ENCODE assay signal across 22 cellular contexts in the genomic region with DNA sequence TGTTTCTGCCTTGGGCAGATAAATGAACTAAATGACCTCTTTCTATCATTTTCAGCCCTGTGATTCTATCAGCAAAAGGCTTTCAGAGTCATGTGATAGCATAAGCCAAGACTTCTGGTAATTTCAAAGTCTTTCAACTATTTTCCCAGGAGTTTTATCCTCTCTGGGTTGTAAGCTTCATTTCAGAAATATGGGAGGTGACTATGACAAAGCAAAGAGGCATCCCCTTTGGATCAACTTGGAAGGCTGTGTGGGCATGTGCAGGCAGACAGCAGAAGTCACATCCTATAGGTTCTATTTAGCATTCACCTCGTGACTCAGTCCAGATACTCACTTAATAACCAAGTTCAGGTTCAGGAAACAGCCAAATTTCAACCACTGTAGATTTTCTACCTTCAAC.
DNase-seq lines count a peak whose midpoint lies in the region; ATAC-seq and TF ChIP-seq lines count a peak whose summit lies in the region.
"Had no signal": no experiment of that assay in that cellular context is flagged by ENCODE, and none has a peak within 500 bp of the region (broad histone marks: within the 10 kb centered on the region; RNA-seq: fewer than 3 reads in every experiment).

No MANE protein-coding gene starts in this region.

- DNase-seq in MCF 10A (ENCODE audit: unreplicated experiment) (peak; percentile 69), breast epithelium (ENCODE audit: low spot score in 2 of 2) (no peak), adipocyte (ENCODE audit: low read depth) (peak; percentile 31), fibroblast of villous mesenchyme (ENCODE audit: low read depth) (peak; percentile 54), GDM1 (lab: John Stamatoyannopoulos, UW) (no peak), endothelial cell (ENCODE audit: low spot score) (no peak), testis (no peak)
- DNase-seq: activated B cell treated with CpG ODN at 0.5 μM for 24 hours; activated CD8-positive, alpha-beta memory T cell treated with anti-CD3 and anti-CD28 coated beads, Interleukin-2, amount 50 U/mL, for 4 hours; activated naive CD4-positive, alpha-beta T cell treated with anti-CD3 and anti-CD28 coated beads for 36 hours; central memory CD4-positive, alpha-beta T cell; H7; left ventricle myocardium superior; NCI-H524 treated with DMSO at 0.1 percent for 48 hours; nephron progenitor cell; retina; stimulated activated CD4-positive, alpha-beta T cell treated with anti-CD3 and anti-CD28 coated beads, Interleukin-2, amount 100 ng/mL, for 24 hours; stimulated activated CD8-positive, alpha-beta memory T cell treated with anti-CD3 and anti-CD28 coated beads, Interleukin-4, amount 100 ng/mL, for 48 hours; T-helper 1 cell; tibial artery had no signal

- CTCF ChIA-PET in MCF 10A (lab: Yijun Ruan, JAX), result no interaction called here

- H3K36me3 Mint-ChIP-seq in MCF 10A (ENCODE audit: insufficient read depth, unreplicated experiment) (no peaks in the 10 kb centered on the region), endothelial cell (ENCODE audit: low read depth, unreplicated experiment) (no peaks in the 10 kb centered on the region)

- no peaks in the 10 kb centered on the region for H3K9me3 ChIP-seq in breast epithelium
- no peaks in the 10 kb centered on the region for H3K9me3 ChIP-seq in adipocyte (ENCODE audit: control insufficient read depth, low read length)
- no peaks in the 10 kb centered on the region for H3K9me3 ChIP-seq in testis
- H3K9me3 ChIP-seq: tibial artery had no signal

- POLR2A ChIA-PET in MCF 10A (lab: Yijun Ruan, JAX), result interaction anchor here (0.7 kb wide), 1 partner anchor 36 kb away, joined by 4 read pairs; no protein-coding TSS in a partner anchor

- no peaks in the 10 kb centered on the region for H3K36me3 ChIP-seq in breast epithelium
- no peaks in the 10 kb centered on the region for H3K36me3 ChIP-seq in adipocyte (ENCODE audit: control insufficient read depth, insufficient read depth, low read length, severe bottlenecking)
- H3K36me3 ChIP-seq in testis (ENCODE audit: low read depth, missing control alignments), result no peaks in the 10 kb centered on the region
- H3K36me3 ChIP-seq: tibial artery had no signal

- H3K27me3 Mint-ChIP-seq in MCF 10A (ENCODE audit: insufficient read depth, unreplicated experiment), result no peaks in the 10 kb centered on the region
- no peaks in the 10 kb centered on the region for H3K27me3 Mint-ChIP-seq in endothelial cell (ENCODE audit: unreplicated experiment)
- H3K27me3 Mint-ChIP-seq: activated B cell treated with CpG ODN at 0.5 μM for 24 hours had no signal

- no peak overlapping the region for H3K27ac ChIP-seq in breast epithelium
- no peak overlapping the region for H3K27ac ChIP-seq in testis
- H3K27ac ChIP-seq: 22Rv1, tibial artery had no signal

- H3K27ac Mint-ChIP-seq in MCF 10A (ENCODE audit: low read depth, unreplicated experiment) (no peak overlapping the region), endothelial cell (ENCODE audit: unreplicated experiment) (no peak overlapping the region)
- H3K27ac Mint-ChIP-seq: activated B cell treated with CpG ODN at 0.5 μM for 24 hours; activated naive CD4-positive, alpha-beta T cell treated with anti-CD3 and anti-CD28 coated beads for 36 hours; nephron progenitor cell had no signal

- ATAC-seq in GM21619 (IDR thresholded peaks at IDR 0.05; ENCODE audit: unreplicated experiment), result no peak
- ATAC-seq: left ventricle myocardium superior had no signal

- no peaks in the 10 kb centered on the region for H3K27me3 ChIP-seq in breast epithelium
- H3K27me3 ChIP-seq in adipocyte (replicated peaks; ENCODE audit: control insufficient read depth, insufficient read depth, low read length), result no peaks in the 10 kb centered on the region
- H3K27me3 ChIP-seq in testis, result no peaks in the 10 kb centered on the region
- H3K27me3 ChIP-seq: tibial artery had no signal

- intact Hi-C loops in MCF 10A (cut with micrococcal nuclease), result no loop called here
- intact Hi-C loops in breast epithelium (cut with DNase I; ENCODE audit: low total_unique reads), result no loop called here
- intact Hi-C loops in testis (cut with DNase I; ENCODE audit: low total_unique reads), result no loop called here

- no peak overlapping the region for H3K4me3 ChIP-seq in breast epithelium
- H3K4me3 ChIP-seq in adipocyte (ENCODE audit: low read length), result no peak overlapping the region
- no peak overlapping the region for H3K4me3 ChIP-seq in fibroblast of villous mesenchyme (ENCODE audit: low read depth, low read length)
- no peak overlapping the region for H3K4me3 ChIP-seq in testis
- H3K4me3 ChIP-seq: tibial artery had no signal

- no TSS peak for BruUV-seq in MCF 10A (replicated peaks; lab: Mats Ljungman, UMichigan)

- H3K9ac ChIP-seq in adipocyte (ENCODE audit: low read length), result no peak overlapping the region

- H3K9me3 Mint-ChIP-seq in MCF 10A (ENCODE audit: unreplicated experiment) (no peaks in the 10 kb centered on the region), endothelial cell (ENCODE audit: unreplicated experiment) (no peaks in the 10 kb centered on the region)
- H3K9me3 Mint-ChIP-seq: activated B cell treated with CpG ODN at 0.5 μM for 24 hours; activated naive CD4-positive, alpha-beta T cell treated with anti-CD3 and anti-CD28 coated beads for 36 hours; nephron progenitor cell had no signal

- 80 to 83% methylated on average over 1 of the region's 1 CpG for WGBS in testis, 2 donors

- H3K4me1 ChIP-seq in breast epithelium, result no peaks in the 10 kb centered on the region
- peaks cover 53% of the 10 kb centered on the region for H3K4me1 ChIP-seq in adipocyte (ENCODE audit: control insufficient read depth, insufficient read depth, low read length)
- H3K4me1 ChIP-seq in testis, result peaks cover 3% of the 10 kb centered on the region

- H3K4me3 Mint-ChIP-seq in MCF 10A (ENCODE audit: unreplicated experiment) (no peak overlapping the region), endothelial cell (ENCODE audit: unreplicated experiment) (no peak overlapping the region)
- H3K4me3 Mint-ChIP-seq: activated B cell treated with CpG ODN at 0.5 μM for 24 hours; activated naive CD4-positive, alpha-beta T cell treated with anti-CD3 and anti-CD28 coated beads for 36 hours; nephron progenitor cell had no signal

- TF ChIP-seq POLR2A in breast epithelium (IDR thresholded peaks at IDR 0.05) (no peak), testis (IDR thresholded peaks at IDR 0.05) (no peak)

- H3K4me1 Mint-ChIP-seq in MCF 10A (ENCODE audit: insufficient read depth, unreplicated experiment) (peaks cover 28% of the 10 kb centered on the region), endothelial cell (ENCODE audit: unreplicated experiment) (no peaks in the 10 kb centered on the region)
- H3K4me1 Mint-ChIP-seq: activated B cell treated with CpG ODN at 0.5 μM for 24 hours, nephron progenitor cell had no signal

- TF ChIP-seq CTCF in MCF 10A (IDR thresholded peaks at IDR 0.05; ENCODE audit: unreplicated experiment) (no peak), breast epithelium (IDR thresholded peaks at IDR 0.05) (no peak), fibroblast of villous mesenchyme (IDR thresholded peaks at IDR 0.05; ENCODE audit: insufficient read depth, low read depth, low read length) (no peak), endothelial cell (IDR thresholded peaks at IDR 0.05; ENCODE audit: unreplicated experiment) (no peak), testis (IDR thresholded peaks at IDR 0.05) (no peak)

Comparison
In these comparisons a context has a peak if more than half of its experiments do, and no peak if none do; other contexts are left out.
1. DNase-seq: peak in MCF 10A (single experiment), adipocyte (single experiment) and fibroblast of villous mesenchyme (single experiment); none in breast epithelium (0 of 2), GDM1 (single experiment), endothelial cell (single experiment) and testis (single experiment).